8 cellular contexts compared by ENCODE assay signal in genomic region chr16:67663151-67663876, GRCh38. TPM values are rescaled to one million over a fixed set of nuclear protein-coding genes. Genes with fewer than 3 reads are reported as not detected.
A peak's percentile ranks its signal among the peaks of the same experiment; 100 is the strongest.
DNase-seq lines count a peak whose midpoint lies in the region; ATAC-seq and TF ChIP-seq lines count a peak whose summit lies in the region.

No MANE protein-coding gene starts in this region.

- BruUV-seq in A673 (replicated peaks; lab: Mats Ljungman, UMichigan) = no TSS peak

- H3K4me3 ChIP-seq in A673 (ENCODE audit: low read depth, low read length, poor library complexity, severe bottlenecking) (no peak overlapping the region), DOHH2 (ENCODE audit: low read length) (no peak overlapping the region), epithelial cell of esophagus (ENCODE audit: low read length) (no peak overlapping the region), MM.1S (ENCODE audit: low read length) (no peak overlapping the region)

- intact Hi-C loops in A673 (cut with micrococcal nuclease; ENCODE audit: unreplicated experiment) = no loop called here

- no peak overlapping the region for H3K9ac ChIP-seq in MM.1S (ENCODE audit: low read length)

- no peak overlapping the region for H2AFZ ChIP-seq in MM.1S (ENCODE audit: low read length)

- H3K27ac ChIP-seq in A673 (ENCODE audit: low read depth, low read length, poor library complexity, severe bottlenecking) (no peak overlapping the region), DOHH2 (ENCODE audit: low read depth, low read length) (no peak overlapping the region), MM.1S (ENCODE audit: low read length) (no peak overlapping the region)

- H3K4me2 ChIP-seq in DOHH2 (ENCODE audit: low read length) (no peak overlapping the region), MM.1S (ENCODE audit: low read depth, low read length) (no peak overlapping the region)

- H3K9me2 ChIP-seq in DOHH2 (replicated peaks; ENCODE audit: control insufficient read depth, low read length) = no peaks in the 10 kb centered on the region
- no peaks in the 10 kb centered on the region for H3K9me2 ChIP-seq in MM.1S (replicated peaks; ENCODE audit: insufficient read depth, low read length)

- peak; percentile 61 for DNase-seq in A673 (ENCODE audit: low spot score)
- DNase-seq in RKO (ENCODE audit: low spot score) = peak; percentile 30
- no peak for DNase-seq in epithelial cell of esophagus (ENCODE audit: low read depth)
- DNase-seq in GM03348 (ENCODE audit: low spot score) = no peak
- DNase-seq in NCI-H2029 (lab: John Stamatoyannopoulos, UW) = no peak
- DNase-seq in MM.1S = no peak

- no peaks in the 10 kb centered on the region for H3K27me3 ChIP-seq in A673 (replicated peaks; ENCODE audit: insufficient read depth, low read depth, low read length, poor library complexity)
- no peaks in the 10 kb centered on the region for H3K27me3 ChIP-seq in DOHH2 (ENCODE audit: control insufficient read depth, low read length)
- no peaks in the 10 kb centered on the region for H3K27me3 ChIP-seq in MM.1S (replicated peaks; ENCODE audit: insufficient read depth, low read length)

- TF ChIP-seq CTCF in A673 (conservative IDR thresholded peaks at IDR 0.05; ENCODE audit: low read depth, low read length) (peak; percentile 58), DOHH2 (IDR thresholded peaks at IDR 0.05; ENCODE audit: low read depth, low read length, poor library complexity, severe bottlenecking) (peak; percentile 77), epithelial cell of esophagus (IDR thresholded peaks at IDR 0.05; ENCODE audit: insufficient read depth, low read depth, low read length, missing control alignments) (peak; percentile 26), MM.1S (IDR thresholded peaks at IDR 0.05; ENCODE audit: low read length) (no peak; the same call in none of the 2 replicates)

- H3K4me1 ChIP-seq in A673 (ENCODE audit: insufficient read depth, low read length, poor library complexity, severe bottlenecking) (peaks cover 22% of the 10 kb centered on the region), DOHH2 (ENCODE audit: control insufficient read depth, low read length) (peaks cover 46% of the 10 kb centered on the region), MM.1S (ENCODE audit: low read length) (peaks cover 28% of the 10 kb centered on the region)

- no peaks in the 10 kb centered on the region for H3K9me3 ChIP-seq in A673 (ENCODE audit: low read depth, low read length, poor library complexity, severe bottlenecking)
- no peaks in the 10 kb centered on the region for H3K9me3 ChIP-seq in DOHH2 (ENCODE audit: control insufficient read depth, insufficient read depth, low read length)
- no peaks in the 10 kb centered on the region for H3K9me3 ChIP-seq in MM.1S (replicated peaks; ENCODE audit: insufficient read depth, low read length)

- H3K36me3 ChIP-seq in A673 (ENCODE audit: insufficient read depth, low read length, poor library complexity, severe bottlenecking) (peaks cover 3% of the 10 kb centered on the region), DOHH2 (ENCODE audit: control insufficient read depth, low read length) (peaks cover 33% of the 10 kb centered on the region), MM.1S (replicated peaks; ENCODE audit: insufficient read depth, low read length) (no peaks in the 10 kb centered on the region)

- no peak for ATAC-seq in activated CD4-positive, CD25-positive, alpha-beta regulatory T cell treated with anti-CD3 and anti-CD28 coated beads, Interleukin-2, amount 50 U/mL, for 24 hours

- H3K79me2 ChIP-seq in DOHH2 (ENCODE audit: control insufficient read depth, low read length) = peaks cover 24% of the 10 kb centered on the region
- peaks cover 46% of the 10 kb centered on the region for H3K79me2 ChIP-seq in MM.1S (ENCODE audit: low read length)

- POLR2A ChIA-PET in A673 (lab: Charles Lee; ENCODE audit: low non-redundant PET) = interaction anchor here (0.9 kb wide), 1 partner anchor 105 kb away, joined by 3 read pairs; no protein-coding TSS in a partner anchor

- H4K20me1 ChIP-seq in DOHH2 (ENCODE audit: control insufficient read depth, insufficient read depth, low read depth, low read length) (peaks cover 4% of the 10 kb centered on the region; the same call in 1 of the 2 replicates), MM.1S (ENCODE audit: insufficient read depth, low read length) (no peaks in the 10 kb centered on the region)

- CTCF ChIA-PET in A673 (lab: Charles Lee) = interaction anchor here (1.1 to 1.4 kb wide), 3 partner anchors 9 to 142 kb away, joined by 3 to 4 read pairs (median 4); no protein-coding TSS in a partner anchor

- no peaks in the 10 kb centered on the region for H3F3A ChIP-seq in DOHH2 (ENCODE audit: control insufficient read depth, insufficient read depth)
- peaks cover 23% of the 10 kb centered on the region for H3F3A ChIP-seq in MM.1S (ENCODE audit: insufficient read depth, low read length)

RNA-seq across cellular contexts. Expression of gene PARD6A, which starts 2.6 kb away (rescaled TPM):
- total RNA-seq in A673 (2021) = 8.6 and 8.7 TPM in 2 replicates

RNA-seq across cellular contexts. Expression of gene ENKD1, which starts 3.2 kb away (rescaled TPM):
- total RNA-seq in A673 (2021) = 8.5 and 11.2 TPM in 2 replicates

RNA-seq across cellular contexts. Expression of gene ACD, which starts 3.3 kb away (rescaled TPM):
- 45.8 and 48.0 TPM in 2 replicates for total RNA-seq in A673 (2021)

RNA-seq across cellular contexts. Expression of gene C16orf86, which starts 3.3 kb away (rescaled TPM):
- total RNA-seq in A673 (2021) = not detected in 2 replicates

RNA-seq across cellular contexts. Expression of gene CARMIL2, which starts 18.4 kb away (rescaled TPM):
- total RNA-seq in A673 (2021) = 4.4 and 9.5 TPM in 2 replicates

Comparison
In these comparisons a context has a peak if more than half of its experiments do, and no peak if none do; other contexts are left out.
1. DNase-seq: peak in A673 (single experiment) and RKO (single experiment); none in epithelial cell of esophagus (single experiment), GM03348 (single experiment), NCI-H2029 (single experiment) and MM.1S (single experiment).